ENCODE assay signal across 31 cellular contexts in genomic region chr10:130546841-130547240, GRCh38.
"Had no signal": no experiment of that assay in that cellular context is flagged by ENCODE, and none has a peak within 500 bp of the region (broad histone marks: within the 10 kb centered on the region; RNA-seq: fewer than 3 reads in every experiment).

No MANE protein-coding gene starts in this region.

- H3K4me3 ChIP-seq: MG63 had no signal

- H3K9me3 ChIP-seq: MG63 had no signal

- DNase-seq: Karpas-422, Kasumi-1, MG63, MM.1S, MV-4-11, NCI-H1048, NCI-H1092, NCI-H1092 treated with DMSO at 0.1 percent for 48 hours, NCI-H1105, NCI-H1105 treated with DMSO at 0.1 percent for 48 hours, NCI-H1417 treated with DMSO at 0.1 percent for 48 hours, NCI-H1436, NCI-H1436 treated with DMSO at 0.1 percent for 48 hours, NCI-H146, NCI-H1694, NCI-H1694 treated with DMSO at 0.1 percent for 48 hours, NCI-H187, NCI-H187 treated with DMSO at 0.1 percent for 48 hours, NCI-H1930, NCI-H2029, NCI-H2029 treated with DMSO at 0.1 percent for 48 hours, NCI-H2081, NCI-H2081 treated with DMSO at 0.1 percent for 48 hours, NCI-H2107, NCI-H2227 treated with DMSO at 0.1 percent for 48 hours, NCI-H226, NCI-H345, NCI-H446, NCI-H446 treated with DMSO at 0.1 percent for 48 hours, NCI-H510A, NCI-H510A treated with DMSO at 0.1 percent for 48 hours had no signal

- H3K36me3 ChIP-seq: MG63 had no signal

- H3K27me3 ChIP-seq: MG63 had no signal
